Comparison of ENCODE assay signal across 6 cellular contexts in genomic region chr7:144650439-144650838, GRCh38.
"Had no signal": no experiment of that assay in that cellular context is flagged by ENCODE, and none has a peak within 500 bp of the region (broad histone marks: within the 10 kb centered on the region; RNA-seq: fewer than 3 reads in every experiment).

No MANE protein-coding gene starts in this region.

- H3K27ac ChIP-seq: GM23248 had no signal

- H3K9me3 ChIP-seq: HAP-1 had no signal

- H3K4me3 ChIP-seq: GM23248, HAP-1 had no signal

- ATAC-seq: HCT116 had no signal

- H3K4me1 ChIP-seq: HAP-1 had no signal

- H3K36me3 ChIP-seq: HAP-1 had no signal

- DNase-seq: GM23248, GOT3, H7, IMR-90 had no signal
